In the genomic region with DNA sequence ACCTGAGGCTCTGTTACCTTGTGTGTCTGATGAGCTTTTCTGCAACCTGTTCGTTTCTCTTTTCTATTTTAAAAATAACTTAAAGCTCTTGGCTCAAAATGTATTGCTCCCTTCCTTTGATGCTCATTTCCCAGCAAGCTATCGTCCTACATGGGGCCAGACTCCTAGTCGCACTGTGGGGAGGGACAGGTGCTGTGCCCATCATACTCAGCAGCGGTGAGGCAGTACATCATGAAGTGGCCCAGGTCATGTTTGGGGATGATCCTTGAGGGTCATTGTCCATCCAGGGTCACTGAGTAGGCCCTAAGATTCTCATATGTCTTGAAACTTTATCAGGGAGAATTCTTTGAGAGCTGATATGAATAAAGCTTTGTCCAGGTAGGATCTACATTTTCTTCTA, we compare ENCODE assay signal across 2 cellular contexts.
TF ChIP-seq lines count a peak whose summit lies in the region.

No MANE protein-coding gene starts in this region.

TF ChIP-seq in GM12891, 5 proteins besides CTCF, POLR2A, EP300 and RAD21:
- TF ChIP-seq POLR2AphosphoS5 (IDR thresholded peaks at IDR 0.05; ENCODE audit: low read depth, low read length) (peak; percentile 50; the same call in 1 of the 2 replicates), TAF1 (IDR thresholded peaks at IDR 0.05; ENCODE audit: low read depth, low read length) (no peak)
TF ChIP-seq in GM12891: peak in this region for 1.

TF ChIP-seq in K562, 482 proteins besides CTCF, POLR2A, EP300 and RAD21:
- TF ChIP-seq CBFB (CRISPR knock-in tag; IDR thresholded peaks at IDR 0.05) (no peak), ZNF146 (CRISPR knock-in tag; IDR thresholded peaks at IDR 0.05; ENCODE audit: unreplicated experiment) (no peak), ARID2 (IDR thresholded peaks at IDR 0.05) (no peak), U2AF2 (optimal IDR thresholded peaks at IDR 0.05; ENCODE audit: low read depth, low read length) (no peak), MYNN (IDR thresholded peaks at IDR 0.05) (no peak), MYNN (CRISPR knock-in tag; IDR thresholded peaks at IDR 0.05) (no peak)
- TF ChIP-seq, protein P1, sequence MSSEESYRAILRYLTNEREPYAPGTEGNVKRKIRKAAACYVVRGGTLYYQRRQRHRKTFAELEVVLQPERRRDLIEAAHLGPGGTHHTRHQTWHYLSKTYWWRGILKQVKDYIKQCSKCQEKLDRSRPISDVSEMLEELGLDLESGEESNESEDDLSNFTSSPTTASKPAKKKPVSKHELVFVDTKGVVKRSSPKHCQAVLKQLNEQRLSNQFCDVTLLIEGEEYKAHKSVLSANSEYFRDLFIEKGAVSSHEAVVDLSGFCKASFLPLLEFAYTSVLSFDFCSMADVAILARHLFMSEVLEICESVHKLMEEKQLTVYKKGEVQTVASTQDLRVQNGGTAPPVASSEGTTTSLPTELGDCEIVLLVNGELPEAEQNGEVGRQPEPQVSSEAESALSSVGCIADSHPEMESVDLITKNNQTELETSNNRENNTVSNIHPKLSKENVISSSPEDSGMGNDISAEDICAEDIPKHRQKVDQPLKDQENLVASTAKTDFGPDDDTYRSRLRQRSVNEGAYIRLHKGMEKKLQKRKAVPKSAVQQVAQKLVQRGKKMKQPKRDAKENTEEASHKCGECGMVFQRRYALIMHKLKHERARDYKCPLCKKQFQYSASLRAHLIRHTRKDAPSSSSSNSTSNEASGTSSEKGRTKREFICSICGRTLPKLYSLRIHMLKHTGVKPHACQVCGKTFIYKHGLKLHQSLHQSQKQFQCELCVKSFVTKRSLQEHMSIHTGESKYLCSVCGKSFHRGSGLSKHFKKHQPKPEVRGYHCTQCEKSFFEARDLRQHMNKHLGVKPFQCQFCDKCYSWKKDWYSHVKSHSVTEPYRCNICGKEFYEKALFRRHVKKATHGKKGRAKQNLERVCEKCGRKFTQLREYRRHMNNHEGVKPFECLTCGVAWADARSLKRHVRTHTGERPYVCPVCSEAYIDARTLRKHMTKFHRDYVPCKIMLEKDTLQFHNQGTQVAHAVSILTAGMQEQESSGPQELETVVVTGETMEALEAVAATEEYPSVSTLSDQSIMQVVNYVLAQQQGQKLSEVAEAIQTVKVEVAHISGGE (CRISPR knock-in tag; IDR thresholded peaks at IDR 0.05) = no peak
- TF ChIP-seq, protein P2, sequence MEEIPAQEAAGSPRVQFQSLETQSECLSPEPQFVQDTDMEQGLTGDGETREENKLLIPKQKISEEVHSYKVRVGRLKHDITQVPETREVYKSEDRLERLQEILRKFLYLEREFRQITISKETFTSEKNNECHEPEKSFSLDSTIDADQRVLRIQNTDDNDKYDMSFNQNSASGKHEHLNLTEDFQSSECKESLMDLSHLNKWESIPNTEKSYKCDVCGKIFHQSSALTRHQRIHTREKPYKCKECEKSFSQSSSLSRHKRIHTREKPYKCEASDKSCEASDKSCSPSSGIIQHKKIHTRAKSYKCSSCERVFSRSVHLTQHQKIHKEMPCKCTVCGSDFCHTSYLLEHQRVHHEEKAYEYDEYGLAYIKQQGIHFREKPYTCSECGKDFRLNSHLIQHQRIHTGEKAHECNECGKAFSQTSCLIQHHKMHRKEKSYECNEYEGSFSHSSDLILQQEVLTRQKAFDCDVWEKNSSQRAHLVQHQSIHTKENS (CRISPR knock-in tag; IDR thresholded peaks at IDR 0.05) = no peak
- TF ChIP-seq, protein P3, sequence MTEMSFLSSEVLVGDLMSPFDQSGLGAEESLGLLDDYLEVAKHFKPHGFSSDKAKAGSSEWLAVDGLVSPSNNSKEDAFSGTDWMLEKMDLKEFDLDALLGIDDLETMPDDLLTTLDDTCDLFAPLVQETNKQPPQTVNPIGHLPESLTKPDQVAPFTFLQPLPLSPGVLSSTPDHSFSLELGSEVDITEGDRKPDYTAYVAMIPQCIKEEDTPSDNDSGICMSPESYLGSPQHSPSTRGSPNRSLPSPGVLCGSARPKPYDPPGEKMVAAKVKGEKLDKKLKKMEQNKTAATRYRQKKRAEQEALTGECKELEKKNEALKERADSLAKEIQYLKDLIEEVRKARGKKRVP (CRISPR knock-in tag; IDR thresholded peaks at IDR 0.05) = no peak
- TF ChIP-seq, protein P4, sequence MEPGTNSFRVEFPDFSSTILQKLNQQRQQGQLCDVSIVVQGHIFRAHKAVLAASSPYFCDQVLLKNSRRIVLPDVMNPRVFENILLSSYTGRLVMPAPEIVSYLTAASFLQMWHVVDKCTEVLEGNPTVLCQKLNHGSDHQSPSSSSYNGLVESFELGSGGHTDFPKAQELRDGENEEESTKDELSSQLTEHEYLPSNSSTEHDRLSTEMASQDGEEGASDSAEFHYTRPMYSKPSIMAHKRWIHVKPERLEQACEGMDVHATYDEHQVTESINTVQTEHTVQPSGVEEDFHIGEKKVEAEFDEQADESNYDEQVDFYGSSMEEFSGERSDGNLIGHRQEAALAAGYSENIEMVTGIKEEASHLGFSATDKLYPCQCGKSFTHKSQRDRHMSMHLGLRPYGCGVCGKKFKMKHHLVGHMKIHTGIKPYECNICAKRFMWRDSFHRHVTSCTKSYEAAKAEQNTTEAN (CRISPR knock-in tag; IDR thresholded peaks at IDR 0.05) = no peak
TF ChIP-seq in K562: peak in this region for 0.
